9 cellular contexts compared by ENCODE assay signal in genomic region chr11:131408011-131408640, GRCh38. TPM values are rescaled to one million over a fixed set of nuclear protein-coding genes. Genes with fewer than 3 reads are reported as not detected.
DNase-seq lines count a peak whose midpoint lies in the region; ATAC-seq and TF ChIP-seq lines count a peak whose summit lies in the region.
"Had no signal": no experiment of that assay in that cellular context is flagged by ENCODE, and none has a peak within 500 bp of the region (broad histone marks: within the 10 kb centered on the region; RNA-seq: fewer than 3 reads in every experiment).

No MANE protein-coding gene starts in this region.

- DNase-seq in GM04504 (ENCODE audit: low read depth) (peak; percentile 16), HuH-7 (ENCODE audit: low spot score) (peak; percentile 5), WTC11 (ENCODE audit: low spot score) (peak; percentile 55), kidney epithelial cell (ENCODE audit: low read depth) (no peak)
- no peak for DNase-seq in activated CD4-positive, CD25-positive, alpha-beta regulatory T cell (lab: John Stamatoyannopoulos, UW)

- no peak overlapping the region for H3K4me3 Mint-ChIP-seq in WTC11

- peaks cover 14% of the 10 kb centered on the region for H3K4me1 Mint-ChIP-seq in WTC11

- H3K27me3 Mint-ChIP-seq in WTC11 (ENCODE audit: low read depth), result no peaks in the 10 kb centered on the region

- POLR2A ChIA-PET in WTC11 (lab: Charles Lee), result no interaction called here

- H3K36me3 Mint-ChIP-seq in WTC11, result no peaks in the 10 kb centered on the region

- no peak overlapping the region for H3K4me3 ChIP-seq in kidney epithelial cell (ENCODE audit: low read depth, low read length)
- H3K4me3 ChIP-seq: SK-N-MC had no signal

- peak; percentile 24; the same call in 1 of the 2 replicates for TF ChIP-seq CTCF in WTC11 (IDR thresholded peaks at IDR 0.05)
- TF ChIP-seq CTCF in kidney epithelial cell (IDR thresholded peaks at IDR 0.05; ENCODE audit: insufficient read depth, low read length, poor library complexity, severe bottlenecking), result peak; percentile 71

- H3K36me3 ChIP-seq in kidney epithelial cell (ENCODE audit: control insufficient read depth, insufficient read depth, low read length), result no peaks in the 10 kb centered on the region

- H3K9me3 Mint-ChIP-seq in WTC11, result no peaks in the 10 kb centered on the region

- H3K27me3 ChIP-seq in kidney epithelial cell (ENCODE audit: control insufficient read depth, insufficient read depth, low read length), result no peaks in the 10 kb centered on the region

- H3K27ac Mint-ChIP-seq in WTC11, result no peak overlapping the region

- CTCF ChIA-PET in WTC11 (lab: Charles Lee), result interaction anchor here (0.6 to 2.2 kb wide), 20 partner anchors 9 to 345 kb away, joined by 3 to 15 read pairs (median 4); no protein-coding TSS in a partner anchor

- ATAC-seq in WTC11, result peak; percentile 83
- no peak for ATAC-seq in GM21381 (IDR thresholded peaks at IDR 0.05; ENCODE audit: unreplicated experiment)
- ATAC-seq in GM19351 (IDR thresholded peaks at IDR 0.05; ENCODE audit: unreplicated experiment), result no peak
- no peak for ATAC-seq in HG02623 (IDR thresholded peaks at IDR 0.05; ENCODE audit: unreplicated experiment)

TF ChIP-seq in WTC11, 78 proteins besides CTCF, POLR2A, EP300 and RAD21:
- TF ChIP-seq FOXK1 (CRISPR knock-in tag; IDR thresholded peaks at IDR 0.05) (no peak), JAZF1 (CRISPR knock-in tag; IDR thresholded peaks at IDR 0.05) (no peak), PREB (CRISPR knock-in tag; IDR thresholded peaks at IDR 0.05; ENCODE audit: borderline replicate concordance) (no peak), MYBL2 (CRISPR knock-in tag; IDR thresholded peaks at IDR 0.05) (no peak), ZNF396 (CRISPR knock-in tag; IDR thresholded peaks at IDR 0.05; ENCODE audit: borderline replicate concordance) (no peak), ATF3 (CRISPR knock-in tag; conservative IDR thresholded peaks at IDR 0.05) (no peak), NFE2L1 (CRISPR knock-in tag; IDR thresholded peaks at IDR 0.05) (no peak), ELF4 (CRISPR knock-in tag; IDR thresholded peaks at IDR 0.05; ENCODE audit: low read depth) (no peak), PRRX2 (CRISPR knock-in tag; IDR thresholded peaks at IDR 0.05) (no peak), TP53 (CRISPR knock-in tag; IDR thresholded peaks at IDR 0.05) (no peak), GRHL2 (CRISPR knock-in tag; IDR thresholded peaks at IDR 0.05; ENCODE audit: insufficient replicate concordance, severe bottlenecking) (no peak), CREB1 (CRISPR knock-in tag; IDR thresholded peaks at IDR 0.05) (no peak), FOXJ3 (CRISPR knock-in tag; IDR thresholded peaks at IDR 0.05; ENCODE audit: borderline replicate concordance) (no peak), ZNF512 (CRISPR knock-in tag; IDR thresholded peaks at IDR 0.05; ENCODE audit: borderline replicate concordance) (no peak), RORB (CRISPR knock-in tag; IDR thresholded peaks at IDR 0.05) (no peak), NR1H2 (CRISPR knock-in tag; IDR thresholded peaks at IDR 0.05) (no peak), ZBTB21 (CRISPR knock-in tag; IDR thresholded peaks at IDR 0.05; ENCODE audit: borderline replicate concordance) (no peak)
- TF ChIP-seq, protein P1, sequence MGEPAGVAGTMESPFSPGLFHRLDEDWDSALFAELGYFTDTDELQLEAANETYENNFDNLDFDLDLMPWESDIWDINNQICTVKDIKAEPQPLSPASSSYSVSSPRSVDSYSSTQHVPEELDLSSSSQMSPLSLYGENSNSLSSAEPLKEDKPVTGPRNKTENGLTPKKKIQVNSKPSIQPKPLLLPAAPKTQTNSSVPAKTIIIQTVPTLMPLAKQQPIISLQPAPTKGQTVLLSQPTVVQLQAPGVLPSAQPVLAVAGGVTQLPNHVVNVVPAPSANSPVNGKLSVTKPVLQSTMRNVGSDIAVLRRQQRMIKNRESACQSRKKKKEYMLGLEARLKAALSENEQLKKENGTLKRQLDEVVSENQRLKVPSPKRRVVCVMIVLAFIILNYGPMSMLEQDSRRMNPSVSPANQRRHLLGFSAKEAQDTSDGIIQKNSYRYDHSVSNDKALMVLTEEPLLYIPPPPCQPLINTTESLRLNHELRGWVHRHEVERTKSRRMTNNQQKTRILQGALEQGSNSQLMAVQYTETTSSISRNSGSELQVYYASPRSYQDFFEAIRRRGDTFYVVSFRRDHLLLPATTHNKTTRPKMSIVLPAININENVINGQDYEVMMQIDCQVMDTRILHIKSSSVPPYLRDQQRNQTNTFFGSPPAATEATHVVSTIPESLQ (CRISPR knock-in tag; IDR thresholded peaks at IDR 0.05), result no peak
- TF ChIP-seq, protein P2, sequence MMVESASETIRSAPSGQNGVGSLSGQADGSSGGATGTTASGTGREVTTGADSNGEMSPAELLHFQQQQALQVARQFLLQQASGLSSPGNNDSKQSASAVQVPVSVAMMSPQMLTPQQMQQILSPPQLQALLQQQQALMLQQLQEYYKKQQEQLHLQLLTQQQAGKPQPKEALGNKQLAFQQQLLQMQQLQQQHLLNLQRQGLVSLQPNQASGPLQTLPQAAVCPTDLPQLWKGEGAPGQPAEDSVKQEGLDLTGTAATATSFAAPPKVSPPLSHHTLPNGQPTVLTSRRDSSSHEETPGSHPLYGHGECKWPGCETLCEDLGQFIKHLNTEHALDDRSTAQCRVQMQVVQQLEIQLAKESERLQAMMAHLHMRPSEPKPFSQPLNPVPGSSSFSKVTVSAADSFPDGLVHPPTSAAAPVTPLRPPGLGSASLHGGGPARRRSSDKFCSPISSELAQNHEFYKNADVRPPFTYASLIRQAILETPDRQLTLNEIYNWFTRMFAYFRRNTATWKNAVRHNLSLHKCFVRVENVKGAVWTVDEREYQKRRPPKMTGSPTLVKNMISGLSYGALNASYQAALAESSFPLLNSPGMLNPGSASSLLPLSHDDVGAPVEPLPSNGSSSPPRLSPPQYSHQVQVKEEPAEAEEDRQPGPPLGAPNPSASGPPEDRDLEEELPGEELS (CRISPR knock-in tag; IDR thresholded peaks at IDR 0.05), result no peak
- TF ChIP-seq, protein P3, sequence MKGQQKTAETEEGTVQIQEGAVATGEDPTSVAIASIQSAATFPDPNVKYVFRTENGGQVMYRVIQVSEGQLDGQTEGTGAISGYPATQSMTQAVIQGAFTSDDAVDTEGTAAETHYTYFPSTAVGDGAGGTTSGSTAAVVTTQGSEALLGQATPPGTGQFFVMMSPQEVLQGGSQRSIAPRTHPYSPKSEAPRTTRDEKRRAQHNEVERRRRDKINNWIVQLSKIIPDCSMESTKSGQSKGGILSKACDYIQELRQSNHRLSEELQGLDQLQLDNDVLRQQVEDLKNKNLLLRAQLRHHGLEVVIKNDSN (CRISPR knock-in tag; IDR thresholded peaks at IDR 0.05), result no peak

RNA-seq across cellular contexts. Expression of gene NTM, which starts 37.7 kb away (rescaled TPM):
- total RNA-seq in WTC11 (2021), result 11.5 to 16.4 TPM (median 14.5 TPM) in 3 replicates
- 111 and 128 TPM in 2 replicates for total RNA-seq in kidney epithelial cell

Comparison
In these comparisons a context has a peak if more than half of its experiments do, and no peak if none do; other contexts are left out.
1. DNase-seq: peak in GM04504 (single experiment), HuH-7 (single experiment) and WTC11 (single experiment); none in kidney epithelial cell (single experiment) and activated CD4-positive, CD25-positive, alpha-beta regulatory T cell (0 of 4).